16 cellular contexts compared by ENCODE assay signal in genomic region chr3:161695811-161696210, GRCh38.
DNase-seq lines count a peak whose midpoint lies in the region; ATAC-seq and TF ChIP-seq lines count a peak whose summit lies in the region.
"Had no signal": no experiment of that assay in that cellular context is flagged by ENCODE, and none has a peak within 500 bp of the region (broad histone marks: within the 10 kb centered on the region; RNA-seq: fewer than 3 reads in every experiment).

No MANE protein-coding gene starts in this region.

- WGBS in esophagus muscularis mucosa = 50% methylated on average over 1 of the region's 1 CpG

- no peak for TF ChIP-seq POLR2A in esophagus muscularis mucosa (IDR thresholded peaks at IDR 0.05; ENCODE audit: low read depth)

- no peak overlapping the region for H3K4me3 ChIP-seq in choroid plexus epithelial cell (ENCODE audit: low read depth, low read length)
- no peak overlapping the region for H3K4me3 ChIP-seq in esophagus muscularis mucosa

- H3K4me1 ChIP-seq in esophagus muscularis mucosa = no peaks in the 10 kb centered on the region
- H3K4me1 ChIP-seq: BE2C, Caco-2 had no signal

- intact Hi-C loops in esophagus muscularis mucosa (cut with DNase I) = no loop called here

- H3K27ac Mint-ChIP-seq in osteocyte (ENCODE audit: unreplicated experiment) = peak overlapping the region; percentile 40
- H3K27ac Mint-ChIP-seq: CD4-positive, CD25-positive, alpha-beta regulatory T cell; H9 had no signal

- H3K4me3 Mint-ChIP-seq in osteocyte (ENCODE audit: unreplicated experiment) = no peak overlapping the region
- H3K4me3 Mint-ChIP-seq: CD4-positive, CD25-positive, alpha-beta regulatory T cell; H9 had no signal

- H3K27me3 Mint-ChIP-seq in osteocyte (ENCODE audit: unreplicated experiment) = no peaks in the 10 kb centered on the region

- DNase-seq in choroid plexus epithelial cell (ENCODE audit: low read depth) (peak; percentile 3), fibroblast of gingiva (ENCODE audit: low read depth) (peak; percentile 4), osteocyte (ENCODE audit: extremely low spot score, unreplicated experiment) (no peak), DMS153 treated with DMSO at 0.1 percent for 48 hours (lab: John Stamatoyannopoulos, UW; ENCODE audit: unreplicated experiment) (no peak), esophagus muscularis mucosa (ENCODE audit: extremely low spot score) (no peak)
- DNase-seq: ACHN; BE2C; C1 segment of cervical spinal cord; Caco-2; CD4-positive, CD25-positive, alpha-beta regulatory T cell; DMS79; GDM1; GOT3; H9 had no signal

- TF ChIP-seq EP300 in esophagus muscularis mucosa (IDR thresholded peaks at IDR 0.05) = no peak

- no peaks in the 10 kb centered on the region for H3K36me3 ChIP-seq in esophagus muscularis mucosa
- H3K36me3 ChIP-seq: BE2C had no signal

- no peaks in the 10 kb centered on the region for H3K9me3 Mint-ChIP-seq in osteocyte (ENCODE audit: unreplicated experiment)
- H3K9me3 Mint-ChIP-seq: H9 had no signal

- H3K27me3 ChIP-seq in esophagus muscularis mucosa = no peaks in the 10 kb centered on the region
- H3K27me3 ChIP-seq: BE2C had no signal

- H3K36me3 Mint-ChIP-seq in osteocyte (ENCODE audit: unreplicated experiment) = no peaks in the 10 kb centered on the region
- H3K36me3 Mint-ChIP-seq: CD4-positive, CD25-positive, alpha-beta regulatory T cell had no signal

- no peaks in the 10 kb centered on the region for H3K9me3 ChIP-seq in esophagus muscularis mucosa
- H3K9me3 ChIP-seq: BE2C, Caco-2 had no signal

- ATAC-seq in HG02938 (IDR thresholded peaks at IDR 0.05; ENCODE audit: unreplicated experiment) = no peak

- H3K27ac ChIP-seq in esophagus muscularis mucosa (replicated peaks in 1 of 4) = no peak overlapping the region
- H3K27ac ChIP-seq: HL-60 had no signal

- peaks cover 8% of the 10 kb centered on the region for H3K4me1 Mint-ChIP-seq in osteocyte (ENCODE audit: unreplicated experiment)
- H3K4me1 Mint-ChIP-seq: CD4-positive, CD25-positive, alpha-beta regulatory T cell had no signal

- no peak for TF ChIP-seq CTCF in choroid plexus epithelial cell (conservative IDR thresholded peaks at IDR 0.05; ENCODE audit: low read depth, low read length)
- no peak for TF ChIP-seq CTCF in osteocyte (IDR thresholded peaks at IDR 0.05)
- no peak for TF ChIP-seq CTCF in esophagus muscularis mucosa (IDR thresholded peaks at IDR 0.05)

Comparison
In these comparisons a context has a peak if more than half of its experiments do, and no peak if none do; other contexts are left out.
1. DNase-seq: peak in choroid plexus epithelial cell (single experiment) and fibroblast of gingiva (single experiment); none in osteocyte (single experiment), DMS153 treated with DMSO at 0.1 percent for 48 hours (single experiment) and esophagus muscularis mucosa (single experiment).